17 cellular contexts compared by ENCODE assay signal in genomic region chr6:155274106-155274505, GRCh38. TPM values are rescaled to one million over a fixed set of nuclear protein-coding genes. Genes with fewer than 3 reads are reported as not detected.
A peak's percentile ranks its signal among the peaks of the same experiment; 100 is the strongest.
DNase-seq lines count a peak whose midpoint lies in the region; ATAC-seq and TF ChIP-seq lines count a peak whose summit lies in the region.
"Had no signal": no experiment of that assay in that cellular context is flagged by ENCODE, and none has a peak within 500 bp of the region (broad histone marks: within the 10 kb centered on the region; RNA-seq: fewer than 3 reads in every experiment).

No MANE protein-coding gene starts in this region.

- no peak for TF ChIP-seq CTCF in astrocyte of the cerebellum (IDR thresholded peaks at IDR 0.05; ENCODE audit: low read depth, low read length, missing control alignments)
- TF ChIP-seq CTCF in foreskin keratinocyte (conservative IDR thresholded peaks at IDR 0.05) = no peak

- ATAC-seq in foreskin keratinocyte (peak; percentile 12), GM18907 (IDR thresholded peaks at IDR 0.05; ENCODE audit: unreplicated experiment) (no peak), GM19455 (IDR thresholded peaks at IDR 0.05; ENCODE audit: unreplicated experiment) (no peak), T-cell (replicated peaks in 1 of 4) (no peak)
- ATAC-seq: activated CD8-positive, alpha-beta T cell treated with anti-CD3 and anti-CD28 coated beads for 36 hours had no signal

- POLR2A ChIA-PET in T-cell (lab: Charles Lee) = no interaction called here

- peaks cover 50% of the 10 kb centered on the region for H3K36me3 Mint-ChIP-seq in T-cell

- no peak overlapping the region for H3K4me3 Mint-ChIP-seq in T-cell
- H3K4me3 Mint-ChIP-seq: activated CD8-positive, alpha-beta T cell treated with anti-CD3 and anti-CD28 coated beads for 36 hours; CD14-positive monocyte had no signal

- CTCF ChIA-PET in T-cell (lab: Charles Lee) = no interaction called here

- H3K4me1 ChIP-seq in foreskin keratinocyte = peaks cover 33% of the 10 kb centered on the region

- H3K4me1 Mint-ChIP-seq in T-cell = peaks cover 16 to 26% (median 16%) of the 10 kb centered on the region in 3 donors
- H3K4me1 Mint-ChIP-seq: CD14-positive monocyte had no signal

- peak; percentile 21 for DNase-seq in HT1080 (ENCODE audit: low read depth)
- peak; percentile 54 for DNase-seq in astrocyte of the cerebellum (ENCODE audit: low read depth)
- no peak for DNase-seq in foreskin keratinocyte
- DNase-seq in T-cell = no peak
- DNase-seq: activated CD8-positive, alpha-beta T cell treated with anti-CD3 and anti-CD28 coated beads for 36 hours; activated gamma-delta T cell treated with Interleukin-2 at 50 U/mL for 16 hours; central memory CD4-positive, alpha-beta T cell; NCI-H1048; posterior cingulate gyrus; stimulated activated CD8-positive, alpha-beta memory T cell treated with anti-CD3 and anti-CD28 coated beads, Interleukin-4, amount 100 ng/mL, for 48 hours had no signal

- no peak overlapping the region for H3K27ac Mint-ChIP-seq in T-cell
- H3K27ac Mint-ChIP-seq: activated CD8-positive, alpha-beta T cell treated with anti-CD3 and anti-CD28 coated beads for 36 hours had no signal

- no peaks in the 10 kb centered on the region for H3K27me3 Mint-ChIP-seq in T-cell
- H3K27me3 Mint-ChIP-seq: activated CD8-positive, alpha-beta T cell treated with anti-CD3 and anti-CD28 coated beads for 36 hours had no signal

- H3K27ac ChIP-seq in foreskin keratinocyte (peak overlapping the region; percentile 27), temporal lobe (ENCODE audit: low read depth, low read length) (peak overlapping the region; percentile 96)

- H3K4me3 ChIP-seq in astrocyte of the cerebellum (ENCODE audit: low read depth, low read length) = no peak overlapping the region

- in situ Hi-C loops in astrocyte of the cerebellum (cut with HindIII; ENCODE audit: low sequenced_read_pairs) = loop anchor here (25.0 kb wide), 1 partner anchor 337 kb away; no protein-coding TSS in a partner anchor

- no peaks in the 10 kb centered on the region for H3K27me3 ChIP-seq in foreskin keratinocyte

- H3K9me3 Mint-ChIP-seq in T-cell = no peaks in the 10 kb centered on the region
- H3K9me3 Mint-ChIP-seq: activated CD8-positive, alpha-beta T cell treated with anti-CD3 and anti-CD28 coated beads for 36 hours; CD14-positive monocyte had no signal

RNA-seq across cellular contexts. Expression of gene CLDN20, which starts 10.3 kb away (rescaled TPM):
- total RNA-seq in HT1080 (2014; rRNA removed; shearing (Covaris generic)) = not detected in 2 replicates
- not detected in 2 replicates for polyA plus RNA-seq in HT1080 (2015; cell fraction: cytosol; rRNA removed)
- not detected in 2 replicates for polyA plus RNA-seq in HT1080 (2015; cell fraction: nucleus; rRNA removed)
- total RNA-seq in foreskin keratinocyte = not detected in 2 replicates
- not detected in 2 replicates for polyA plus RNA-seq in foreskin keratinocyte
- total RNA-seq in temporal lobe = not detected
- not detected for total RNA-seq in T-cell
- total RNA-seq: activated CD8-positive, alpha-beta T cell treated with anti-CD3 and anti-CD28 coated beads for 36 hours; Daoy; mononuclear cell; urinary bladder had no signal
- polyA plus RNA-seq: CD14-positive monocyte had no signal

RNA-seq across cellular contexts. Expression of gene TFB1M, which starts 40.2 kb away (rescaled TPM):
- 20.2 and 24.5 TPM in 2 replicates for total RNA-seq in HT1080 (2014; rRNA removed; shearing (Covaris generic))
- 31.6 and 37.0 TPM in 2 replicates for polyA plus RNA-seq in HT1080 (2015; cell fraction: cytosol; rRNA removed)
- 49.1 and 57.1 TPM in 2 replicates for polyA plus RNA-seq in HT1080 (2015; cell fraction: nucleus; rRNA removed)
- total RNA-seq in foreskin keratinocyte (19.3 and 27.4 TPM in 2 replicates), temporal lobe (14.5 TPM), T-cell (10 to 100 TPM; 19.9 to 31.1 (median 26.8) TPM)
- 19.8 and 23.2 TPM in 2 replicates for polyA plus RNA-seq in foreskin keratinocyte

Comparison
In these comparisons a context has a peak if more than half of its experiments do, and no peak if none do; other contexts are left out.
1. DNase-seq: peak in HT1080 (single experiment) and astrocyte of the cerebellum (single experiment); none in foreskin keratinocyte (0 of 2) and T-cell (0 of 34).